Comparison of ENCODE assay signal across 34 cellular contexts in the genomic region with DNA sequence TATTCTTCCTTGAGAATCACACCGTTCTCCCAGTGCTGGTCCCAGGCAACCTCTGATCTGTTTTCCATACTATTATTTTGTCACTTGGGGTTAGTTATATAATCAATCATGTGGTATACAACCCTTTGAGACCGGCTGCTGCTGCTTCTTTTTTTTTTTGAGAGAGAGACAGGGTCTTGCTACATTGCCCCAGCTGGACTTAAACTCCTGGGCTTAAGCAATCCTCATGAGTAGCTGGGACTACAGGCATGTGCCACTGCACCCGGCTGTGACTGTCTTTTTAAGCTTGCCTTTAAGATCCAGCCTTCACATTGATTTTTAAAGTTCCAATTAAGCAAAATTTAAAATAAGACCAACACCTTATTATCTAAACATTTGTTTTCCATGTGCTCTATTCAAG.
"Had no signal": no experiment of that assay in that cellular context is flagged by ENCODE, and none has a peak within 500 bp of the region (broad histone marks: within the 10 kb centered on the region; RNA-seq: fewer than 3 reads in every experiment).

No MANE protein-coding gene starts in this region.

- DNase-seq: Karpas-422, Kasumi-1, MG63, MM.1S, MV-4-11, NCI-H1048, NCI-H1092, NCI-H1092 treated with DMSO at 0.1 percent for 48 hours, NCI-H1105, NCI-H1105 treated with DMSO at 0.1 percent for 48 hours, NCI-H1417, NCI-H1417 treated with DMSO at 0.1 percent for 48 hours, NCI-H1436, NCI-H1436 treated with DMSO at 0.1 percent for 48 hours, NCI-H146, NCI-H1694, NCI-H1694 treated with DMSO at 0.1 percent for 48 hours, NCI-H187, NCI-H187 treated with DMSO at 0.1 percent for 48 hours, NCI-H1930, NCI-H2029, NCI-H2029 treated with DMSO at 0.1 percent for 48 hours, NCI-H2081, NCI-H2081 treated with DMSO at 0.1 percent for 48 hours, NCI-H2107, NCI-H2171, NCI-H2171 treated with DMSO at 0.1 percent for 48 hours, NCI-H2227 treated with DMSO at 0.1 percent for 48 hours, NCI-H226, NCI-H345, NCI-H446, NCI-H446 treated with DMSO at 0.1 percent for 48 hours, NCI-H510A, NCI-H510A treated with DMSO at 0.1 percent for 48 hours had no signal

- H3K9me3 ChIP-seq: MG63 had no signal

- H3K36me3 ChIP-seq: MG63 had no signal

- H3K27me3 ChIP-seq: MG63 had no signal

- H3K4me3 ChIP-seq: MG63 had no signal
